ENCODE assay signal across 29 cellular contexts in genomic region chr4:120070191-120070590, GRCh38. TPM values are rescaled to one million over a fixed set of nuclear protein-coding genes. Genes with fewer than 3 reads are reported as not detected.
DNase-seq lines count a peak whose midpoint lies in the region; ATAC-seq and TF ChIP-seq lines count a peak whose summit lies in the region.
"Had no signal": no experiment of that assay in that cellular context is flagged by ENCODE, and none has a peak within 500 bp of the region (broad histone marks: within the 10 kb centered on the region; RNA-seq: fewer than 3 reads in every experiment).

No MANE protein-coding gene starts in this region.

- peaks cover 7% of the 10 kb centered on the region for H3K36me3 Mint-ChIP-seq in activated CD4-positive, alpha-beta T cell treated with anti-CD3 and anti-CD28 coated beads for 36 hours (ENCODE audit: low read depth)
- H3K36me3 Mint-ChIP-seq: naive thymus-derived CD4-positive, alpha-beta T cell; WTC11 had no signal

- H3K4me1 ChIP-seq in IMR-90 (ENCODE audit: control insufficient read depth, insufficient read depth, low read length) = peaks cover 7% of the 10 kb centered on the region
- H3K4me1 ChIP-seq in mucosa of descending colon (ENCODE audit: low read depth) = peaks cover 13% of the 10 kb centered on the region

- peaks cover 5 to 17% of the 10 kb centered on the region in 2 experiments; a peak in 3 of 4 replicates for H3K79me1 ChIP-seq in IMR-90 (ENCODE audit: low read depth in 1 of 2, low read length in 2 of 2)

- H3K27me3 ChIP-seq in BJ (ENCODE audit: control insufficient read depth, insufficient read depth, low read length) (no peaks in the 10 kb centered on the region), IMR-90 (ENCODE audit: control insufficient read depth, insufficient read depth, low read length) (no peaks in the 10 kb centered on the region)
- H3K27me3 ChIP-seq: SJCRH30, spleen had no signal

- intact Hi-C loops in IMR-90 (cut with micrococcal nuclease) = loop anchor here (5.0 kb wide), 3 partner anchors 87 to 907 kb away; no protein-coding TSS in a partner anchor
- intact Hi-C loops in activated CD4-positive, alpha-beta T cell treated with anti-CD3 and anti-CD28 coated beads for 36 hours (cut with DNase I, micrococcal nuclease) = loop anchor here (2.0 to 10.0 kb wide), 5 partner anchors 85 to 1237 kb away; no protein-coding TSS in a partner anchor
- intact Hi-C loops in mucosa of descending colon (cut with DNase I, micrococcal nuclease) = no loop called here

- H3K27me3 Mint-ChIP-seq in activated CD4-positive, alpha-beta T cell treated with anti-CD3 and anti-CD28 coated beads for 36 hours = no peaks in the 10 kb centered on the region
- H3K27me3 Mint-ChIP-seq: activated CD4-positive, alpha-beta memory T cell treated with anti-CD3 and anti-CD28 coated beads for 36 hours; CD4-positive, alpha-beta memory T cell had no signal

- no peak overlapping the region for H2BK120ac ChIP-seq in IMR-90 (ENCODE audit: low read depth, low read length)

- H4K5ac ChIP-seq in IMR-90 (ENCODE audit: low read depth, low read length) = no peak overlapping the region

- H3K4ac ChIP-seq in IMR-90 (ENCODE audit: low read depth, low read length) = peak overlapping the region; percentile 15; the same call in 1 of the 2 replicates

- H3K9ac ChIP-seq in IMR-90 (ENCODE audit: low read depth, low read length) = no peak overlapping the region

- no peak overlapping the region for H3K27ac ChIP-seq in IMR-90 (ENCODE audit: insufficient read depth, low read length)
- H3K27ac ChIP-seq: SJCRH30, spleen had no signal

- H3K9me3 Mint-ChIP-seq in activated CD4-positive, alpha-beta T cell treated with anti-CD3 and anti-CD28 coated beads for 36 hours (ENCODE audit: low read depth) = no peaks in the 10 kb centered on the region
- H3K9me3 Mint-ChIP-seq: activated CD4-positive, alpha-beta memory T cell treated with anti-CD3 and anti-CD28 coated beads for 36 hours; CD4-positive, alpha-beta memory T cell; naive thymus-derived CD4-positive, alpha-beta T cell; T-helper 1 cell treated with Interleukin-12 subunit alpha and Interleukin-12 subunit beta and Interleukin-4 antibody, amounts not matched to agents 30 μg/mL and 1 μg/mL, for 36 hours; WTC11 had no signal

- POLR2A ChIA-PET in BJ (lab: Charles Lee) (interaction anchor here (0.8 kb wide), 1 partner anchor 323 kb away, joined by 4 read pairs; no protein-coding TSS in a partner anchor), IMR-90 (lab: Charles Lee; ENCODE audit: unreplicated experiment) (no interaction called here)
- POLR2A ChIA-PET in activated CD4-positive, alpha-beta T cell treated with anti-CD3 and anti-CD28 coated beads for 36 hours (lab: Charles Lee) = no interaction called here

- no peak for ATAC-seq in IMR-90 (ENCODE audit: low read depth)
- ATAC-seq in activated CD4-positive, alpha-beta T cell treated with anti-CD3 and anti-CD28 coated beads for 36 hours = no peak
- ATAC-seq in mucosa of descending colon = no peak
- ATAC-seq: left colon; naive thymus-derived CD4-positive, alpha-beta T cell; Panc1; stimulated activated naive CD8-positive, alpha-beta T cell treated with anti-CD3 and anti-CD28 coated beads, Interleukin-15, Interleukin-2, amounts not matched to agents 100 U/mL and 50 U/mL, for 24 hours; WTC11 had no signal

- no peaks in the 10 kb centered on the region for H4K20me1 ChIP-seq in IMR-90 (ENCODE audit: insufficient read depth, low read length)

- H3K4me1 Mint-ChIP-seq in activated CD4-positive, alpha-beta T cell treated with anti-CD3 and anti-CD28 coated beads for 36 hours = peaks cover 26% of the 10 kb centered on the region

- H3K27ac Mint-ChIP-seq in activated CD4-positive, alpha-beta T cell treated with anti-CD3 and anti-CD28 coated beads for 36 hours = no peak overlapping the region
- H3K27ac Mint-ChIP-seq: activated CD4-positive, alpha-beta memory T cell treated with anti-CD3 and anti-CD28 coated beads for 36 hours; naive thymus-derived CD4-positive, alpha-beta T cell; T-helper 1 cell treated with Interleukin-12 subunit alpha and Interleukin-12 subunit beta and Interleukin-4 antibody, amounts not matched to agents 30 μg/mL and 1 μg/mL, for 36 hours; WTC11 had no signal

- no peak overlapping the region for H2BK20ac ChIP-seq in IMR-90 (ENCODE audit: low read depth, low read length)

- H3K14ac ChIP-seq in IMR-90 (replicated peaks; ENCODE audit: low read depth, low read length) = no peak overlapping the region

- H3K18ac ChIP-seq in IMR-90 (ENCODE audit: low read depth, low read length) = no peak overlapping the region

- no peaks in the 10 kb centered on the region for H3K36me3 ChIP-seq in BJ (ENCODE audit: control insufficient read depth, insufficient read depth, low read length)
- H3K36me3 ChIP-seq in IMR-90 (ENCODE audit: control insufficient read depth, insufficient read depth, low read length) = no peaks in the 10 kb centered on the region
- no peaks in the 10 kb centered on the region for H3K36me3 ChIP-seq in mucosa of descending colon (ENCODE audit: low read depth)
- H3K36me3 ChIP-seq: spleen had no signal

- no peak overlapping the region for H4K8ac ChIP-seq in IMR-90 (ENCODE audit: low read depth in 2 of 2, low read length in 2 of 2)

- no peak overlapping the region for H3K4me3 Mint-ChIP-seq in activated CD4-positive, alpha-beta T cell treated with anti-CD3 and anti-CD28 coated beads for 36 hours
- H3K4me3 Mint-ChIP-seq: activated CD4-positive, alpha-beta memory T cell treated with anti-CD3 and anti-CD28 coated beads for 36 hours; CD4-positive, alpha-beta memory T cell; naive thymus-derived CD4-positive, alpha-beta T cell; T-helper 1 cell treated with Interleukin-12 subunit alpha and Interleukin-12 subunit beta and Interleukin-4 antibody, amounts not matched to agents 30 μg/mL and 1 μg/mL, for 36 hours; WTC11 had no signal

- in situ Hi-C loops in IMR-90 (cut with MboI; ENCODE audit: low sequenced_read_pairs) = loop anchor here (10.0 kb wide), 1 partner anchor 1025 kb away; no protein-coding TSS in a partner anchor
- in situ Hi-C loops in GM13976 (cut with MboI; ENCODE audit: low sequenced_read_pairs, unreplicated experiment) = no loop called here

- no TSS peak for BruUV-seq in IMR-90 (replicated peaks; lab: Mats Ljungman, UMichigan)

- no peak overlapping the region for H2AFZ ChIP-seq in IMR-90 (replicated peaks; ENCODE audit: low read length, poor library complexity)

- H3K9me1 ChIP-seq in IMR-90 (ENCODE audit: insufficient read depth, low read length) = peaks cover 4% of the 10 kb centered on the region; the same call in 1 of the 2 replicates

- TF ChIP-seq POLR2A in IMR-90 (IDR thresholded peaks at IDR 0.05; ENCODE audit: low read depth, low read length) = no peak

- H3K56ac ChIP-seq in IMR-90 (ENCODE audit: extremely low read depth, insufficient read depth, low read length) = no peak overlapping the region

- TF ChIP-seq CTCF in BJ (IDR thresholded peaks at IDR 0.05; ENCODE audit: insufficient read depth, low read depth, low read length) (no peak), IMR-90 (conservative IDR thresholded peaks at IDR 0.05; ENCODE audit: low read depth, low read length) (no peak), GM13976 (IDR thresholded peaks at IDR 0.05; ENCODE audit: borderline replicate concordance, control extremely low read depth, extremely low read depth, insufficient read depth, missing control alignments) (no peak), mucosa of descending colon (IDR thresholded peaks at IDR 0.05) (no peak)

- no peak overlapping the region for H3K23ac ChIP-seq in IMR-90 (ENCODE audit: low read depth, low read length)

- H2BK15ac ChIP-seq in IMR-90 (ENCODE audit: low read depth, low read length) = no peak overlapping the region

- H3K9me3 ChIP-seq in IMR-90 (ENCODE audit: control insufficient read depth, insufficient read depth, low read length) = no peaks in the 10 kb centered on the region
- no peaks in the 10 kb centered on the region for H3K9me3 ChIP-seq in mucosa of descending colon
- H3K9me3 ChIP-seq: SJCRH30, spleen had no signal

- H2BK5ac ChIP-seq in IMR-90 (ENCODE audit: low read depth, low read length, poor library complexity, severe bottlenecking) = no peak overlapping the region

- H3K4me3 ChIP-seq in BJ (ENCODE audit: low read depth, low read length) (no peak overlapping the region), IMR-90 (ENCODE audit: insufficient read depth, low read depth, low read length) (no peak overlapping the region), mucosa of descending colon (no peak overlapping the region)
- H3K4me3 ChIP-seq: SJCRH30, spleen had no signal

- dilution Hi-C loops in IMR-90 (cut with HindIII; ENCODE audit: low sequenced_read_pairs, unreplicated experiment) = no loop called here

- TF ChIP-seq RAD21 in IMR-90 (IDR thresholded peaks at IDR 0.05; ENCODE audit: low read length) = no peak

- H4K91ac ChIP-seq in IMR-90 (ENCODE audit: insufficient read depth, low read depth, low read length) = no peak overlapping the region

- H3K4me2 ChIP-seq in IMR-90 (ENCODE audit: low read depth, low read length) = no peak overlapping the region

- H2AK5ac ChIP-seq in IMR-90 (ENCODE audit: low read depth, low read length) = no peak overlapping the region

- DNase-seq in BJ (ENCODE audit: low read depth) = peak; percentile 9
- peak; percentile 54 for DNase-seq in IMR-90
- DNase-seq in dedifferentiated amniotic fluid mesenchymal stem cell (ENCODE audit: extremely low spot score) = peak; percentile 39
- DNase-seq in iris pigment epithelial cell (ENCODE audit: low read depth) = peak; percentile 21
- DNase-seq in stimulated activated CD4-positive, alpha-beta T cell treated with anti-CD3 and anti-CD28 coated beads, Interleukin-15, amount 100 ng/mL, for 24 hours = no peak
- no peak for DNase-seq in activated CD4-positive, alpha-beta T cell treated with anti-CD3 and anti-CD28 coated beads for 36 hours
- no peak for DNase-seq in GM13976 (ENCODE audit: low spot score)
- no peak for DNase-seq in mucosa of descending colon
- DNase-seq: activated CD4-positive, alpha-beta memory T cell treated with anti-CD3 and anti-CD28 coated beads for 36 hours; activated naive CD4-positive, alpha-beta T cell treated with Interleukin-2 at 50 U/mL for 16 hours; activated T-cell treated with anti-CD3 and anti-CD28 coated beads for 4 hours; CD4-positive, alpha-beta memory T cell; central memory CD4-positive, alpha-beta T cell; DMS153; GDM1; Karpas-422; left colon; naive thymus-derived CD4-positive, alpha-beta T cell; NCI-H1092 treated with DMSO at 0.1 percent for 48 hours; NCI-H2081 treated with DMSO at 0.1 percent for 48 hours; NCI-H446; occipital lobe; SJCRH30; spleen; stimulated activated CD4-positive, alpha-beta T cell treated with anti-CD3 and anti-CD28 coated beads, Interleukin-4, amount 100 ng/mL, for 24 hours; stimulated activated naive CD8-positive, alpha-beta T cell treated with anti-CD3 and anti-CD28 coated beads, Interleukin-15, Interleukin-2, amounts not matched to agents 100 U/mL and 50 U/mL, for 24 hours had no signal

- WGBS in IMR-90 (ENCODE audit: extremely low coverage in 2 of 2, insufficient read length in 1 of 2), 2 experiments = no CpG with 5 or more reads among the region's 2 CpGs

- CTCF ChIA-PET in BJ (lab: Yijun Ruan, JAX) (interaction anchor here (0.6 to 2.0 kb wide), 3 partner anchors 10 to 1128 kb away, joined by 3 to 11 read pairs (median 4); no protein-coding TSS in a partner anchor), IMR-90 (lab: Yijun Ruan, JAX) (no interaction called here)
- CTCF ChIA-PET in activated CD4-positive, alpha-beta T cell treated with anti-CD3 and anti-CD28 coated beads for 36 hours (lab: Charles Lee) = interaction anchor here (0.6 kb wide), 1 partner anchor 61 kb away, joined by 3 read pairs; no protein-coding TSS in a partner anchor

- H2AK9ac ChIP-seq in IMR-90 (replicated peaks; ENCODE audit: low read depth, low read length, poor library complexity) = no peak overlapping the region

RNA-seq across cellular contexts. Expression of gene MAD2L1, which starts 3.5 kb away (rescaled TPM):
- polyA plus RNA-seq in BJ (2011; rRNA removed) (27.0 and 27.1 TPM in 2 replicates), IMR-90 (2012; rRNA removed) (15.2 and 19.0 TPM in 2 replicates)
- 7.2 and 11.8 TPM in 2 replicates for polyA minus RNA-seq in BJ (2011; rRNA and poly(A)+ RNA removed)
- total RNA-seq in IMR-90 (2012; rRNA removed) (13.6 and 32.2 TPM in 2 replicates), mucosa of descending colon (10 to 100 TPM in 1 of 3 donors, 1 to 10 TPM in 2; 2.9 to 17.5 (median 3.0) TPM)
- polyA plus RNA-seq in IMR-90 (2012; cell fraction: cytosol; rRNA removed) = 1.3 and 2.1 TPM in 2 replicates
- polyA plus RNA-seq in IMR-90 (2012; cell fraction: nucleus; rRNA removed; ENCODE audit: low replicate concordance) = 0.81 and 3.5 TPM in 2 replicates
- total RNA-seq in activated CD4-positive, alpha-beta T cell treated with anti-CD3 and anti-CD28 coated beads for 36 hours = 100 to 1,000 TPM in 1 of 2 experiments, 10 to 100 TPM in 1; 55.8 to 104 TPM

Comparison
In these comparisons a context has a peak if more than half of its experiments do, and no peak if none do; other contexts are left out.
1. DNase-seq: peak in BJ (single experiment), IMR-90 (single experiment), dedifferentiated amniotic fluid mesenchymal stem cell (single experiment) and iris pigment epithelial cell (single experiment); none in stimulated activated CD4-positive, alpha-beta T cell treated with anti-CD3 and anti-CD28 coated beads, Interleukin-15, amount 100 ng/mL, for 24 hours (single experiment), activated CD4-positive, alpha-beta T cell treated with anti-CD3 and anti-CD28 coated beads for 36 hours (single experiment), GM13976 (single experiment) and mucosa of descending colon (0 of 3).
2. intact Hi-C loops: an anchor here in IMR-90 (5.0 kb wide) and activated CD4-positive, alpha-beta T cell treated with anti-CD3 and anti-CD28 coated beads for 36 hours (2.0 to 10.0 kb wide); none called in mucosa of descending colon.